Comparison of ENCODE assay signal across 8 cellular contexts in the genomic region with DNA sequence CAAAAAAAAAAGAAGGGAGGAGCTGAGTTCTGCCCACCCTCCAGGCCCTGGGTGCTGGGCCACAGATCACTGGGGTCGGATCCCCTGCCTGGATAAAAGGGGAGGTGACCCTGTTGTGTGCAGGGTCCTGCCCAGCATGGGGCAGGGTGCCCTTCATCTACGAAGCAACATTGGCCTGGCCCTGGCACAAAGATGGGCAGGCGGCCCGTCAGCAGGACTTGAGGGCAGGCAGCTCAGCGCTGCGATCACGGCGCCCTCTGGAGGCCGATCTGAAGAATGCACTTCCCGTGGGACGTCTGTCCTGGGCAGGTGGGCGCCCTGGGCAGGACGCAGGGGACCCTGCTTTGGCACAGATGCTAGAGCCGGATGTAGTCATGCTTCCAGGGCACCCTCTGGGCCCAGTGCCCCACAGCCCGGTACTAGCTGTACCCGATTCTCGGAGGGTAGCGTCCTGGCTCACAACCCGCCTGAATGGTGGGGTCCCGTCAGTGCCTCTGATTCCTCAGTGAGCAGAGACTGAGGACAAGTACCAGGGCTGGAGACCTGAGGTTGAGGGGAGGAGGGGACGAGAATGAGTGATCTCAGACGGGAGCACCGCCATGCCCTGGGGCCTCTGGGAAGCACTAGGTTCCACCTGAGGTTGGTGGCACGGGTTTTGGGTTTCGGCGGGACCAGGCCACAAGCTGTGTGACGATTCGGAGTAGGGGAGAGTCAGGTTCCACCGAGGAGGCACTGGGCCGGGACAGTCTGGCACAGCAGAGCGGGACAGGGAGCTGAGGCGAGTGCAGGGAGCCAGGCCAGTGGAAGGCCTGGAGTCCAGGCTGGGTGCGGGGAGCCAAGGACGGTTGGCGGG. TPM values are rescaled to one million over a fixed set of nuclear protein-coding genes. Genes with fewer than 3 reads are reported as not detected.
DNase-seq lines count a peak whose midpoint lies in the region; ATAC-seq and TF ChIP-seq lines count a peak whose summit lies in the region.

No MANE protein-coding gene starts in this region.

- H3K9me3 ChIP-seq in heart right ventricle: no peaks in the 10 kb centered on the region

- H3K4me1 ChIP-seq in heart right ventricle (peaks cover 6 to 15% (median 12%) of the 10 kb centered on the region in 9 donors), rectal smooth muscle tissue (ENCODE audit: control insufficient read depth, insufficient read depth, low read length) (no peaks in the 10 kb centered on the region)

- H3K27ac ChIP-seq in heart right ventricle (peak overlapping the region in 1 of 10 donors; percentile 21), rectal smooth muscle tissue (ENCODE audit: low read depth, low read length) (no peak overlapping the region)

- peak overlapping the region; percentile 34 for H3K27ac Mint-ChIP-seq in activated naive CD8-positive, alpha-beta T cell treated with anti-CD3 and anti-CD28 coated beads, Interleukin-2, amount 10 ng/mL, durations not matched to agents 7 days and 5 days

- peak; percentile 80 to 99 (median 96) for TF ChIP-seq CTCF in heart right ventricle (IDR thresholded peaks at IDR 0.05)

- POLR2A ChIA-PET in activated naive CD8-positive, alpha-beta T cell treated with anti-CD3 and anti-CD28 coated beads, Interleukin-2, amount 10 ng/mL, durations not matched to agents 7 days and 5 days (lab: Charles Lee): interaction anchor here (1.0 to 3.5 kb wide), 10 partner anchors 10 to 287 kb away, joined by 3 to 35 read pairs (median 6); partner anchors contain the start of gene ARID5A

- TF ChIP-seq RAD21 in Ishikawa (IDR thresholded peaks at IDR 0.05; ENCODE audit: low read depth): peak; percentile 82

- ATAC-seq in activated naive CD8-positive, alpha-beta T cell treated with anti-CD3 and anti-CD28 coated beads, Interleukin-2, amount 10 ng/mL, durations not matched to agents 7 days and 5 days (ENCODE audit: low read depth): peak; percentile 54
- ATAC-seq in heart right ventricle (peak; percentile 49 to 81 (median 68)), GM21825 (IDR thresholded peaks at IDR 0.05; ENCODE audit: unreplicated experiment) (no peak)

- H3K27me3 ChIP-seq in heart right ventricle: no peaks in the 10 kb centered on the region
- H3K27me3 ChIP-seq in rectal smooth muscle tissue (ENCODE audit: control insufficient read depth, insufficient read depth, low read length): no peaks in the 10 kb centered on the region

- H3K9ac ChIP-seq in rectal smooth muscle tissue (ENCODE audit: low read length): no peak overlapping the region

- WGBS in heart right ventricle, 2 donors: 33 to 35% methylated on average over 35 of the region's 35 CpGs

- intact Hi-C loops in heart right ventricle (cut with DNase I): loop anchor here in 2 of 10 donors (1.0 to 5.0 kb wide), 2 partner anchors 27 to 82 kb away; no protein-coding TSS in a partner anchor

- no peaks in the 10 kb centered on the region for H3K9me3 Mint-ChIP-seq in activated naive CD8-positive, alpha-beta T cell treated with anti-CD3 and anti-CD28 coated beads, Interleukin-2, amount 10 ng/mL, durations not matched to agents 7 days and 5 days

- TF ChIP-seq EP300 in Ishikawa (IDR thresholded peaks at IDR 0.05; ENCODE audit: borderline replicate concordance): no peak

- H3K36me3 Mint-ChIP-seq in activated naive CD8-positive, alpha-beta T cell treated with anti-CD3 and anti-CD28 coated beads, Interleukin-2, amount 10 ng/mL, durations not matched to agents 7 days and 5 days: peaks cover 5% of the 10 kb centered on the region

- no peak overlapping the region for H3K4me3 Mint-ChIP-seq in activated naive CD8-positive, alpha-beta T cell treated with anti-CD3 and anti-CD28 coated beads, Interleukin-2, amount 10 ng/mL, durations not matched to agents 7 days and 5 days

- H3K4me3 ChIP-seq in heart right ventricle (peak overlapping the region in 2 of 10 donors; percentile 10 to 25), rectal smooth muscle tissue (ENCODE audit: low read length) (peak overlapping the region; percentile 30)

- H3K4me1 Mint-ChIP-seq in activated naive CD8-positive, alpha-beta T cell treated with anti-CD3 and anti-CD28 coated beads, Interleukin-2, amount 10 ng/mL, durations not matched to agents 7 days and 5 days: peaks cover 8% of the 10 kb centered on the region

- H3K36me3 ChIP-seq in heart right ventricle (peaks cover 7 to 38% (median 31%) of the 10 kb centered on the region in 9 donors), rectal smooth muscle tissue (ENCODE audit: control insufficient read depth, insufficient read depth, low read length) (peaks cover 5% of the 10 kb centered on the region)

- DNase-seq in NCI-H510A treated with DMSO at 0.1 percent for 48 hours (lab: John Stamatoyannopoulos, UW): peak; percentile 27
- no peak for DNase-seq in NCI-H510A (lab: John Stamatoyannopoulos, UW)
- peak; percentile 39 for DNase-seq in SW480 (ENCODE audit: low spot score)
- DNase-seq in activated naive CD8-positive, alpha-beta T cell treated with anti-CD3 and anti-CD28 coated beads, Interleukin-2, amount 10 ng/mL, durations not matched to agents 7 days and 5 days: peak; percentile 80
- DNase-seq in heart right ventricle: peak; percentile 69 to 81

- H3K27me3 Mint-ChIP-seq in activated naive CD8-positive, alpha-beta T cell treated with anti-CD3 and anti-CD28 coated beads, Interleukin-2, amount 10 ng/mL, durations not matched to agents 7 days and 5 days: no peaks in the 10 kb centered on the region

TF ChIP-seq in Ishikawa, 13 proteins besides CTCF, POLR2A, EP300 and RAD21:
- TF ChIP-seq ZBTB7A (IDR thresholded peaks at IDR 0.05; ENCODE audit: low read depth) (peak; percentile 74; the same call in 1 of the 2 replicates), EGR1 (IDR thresholded peaks at IDR 0.05) (no peak)

RNA-seq across cellular contexts. Expression of gene ARID5A, which starts 18.0 kb away (rescaled TPM):
- total RNA-seq in activated naive CD8-positive, alpha-beta T cell treated with anti-CD3 and anti-CD28 coated beads, Interleukin-2, amount 10 ng/mL, durations not matched to agents 7 days and 5 days: 10 to 100 TPM; 62.1 to 62.8 TPM
- 100 to 1,000 TPM in 1 of 10 donors, 10 to 100 TPM in 9; 12.0 to 121 (median 43.5) TPM for total RNA-seq in heart right ventricle
- 10 to 100 TPM; 35.0 to 42.9 TPM for polyA plus RNA-seq in heart right ventricle

RNA-seq across cellular contexts. Expression of gene NEURL3, which starts 49.4 kb away (rescaled TPM):
- under 1 TPM in 1 of 2 experiments, not detected in 1; 0.17 TPM for total RNA-seq in activated naive CD8-positive, alpha-beta T cell treated with anti-CD3 and anti-CD28 coated beads, Interleukin-2, amount 10 ng/mL, durations not matched to agents 7 days and 5 days
- total RNA-seq in heart right ventricle: under 1 TPM in 2 of 10 donors, not detected in 8; 0.37 to 0.67 TPM
- polyA plus RNA-seq in heart right ventricle: under 1 TPM; 0.06 to 0.22 TPM
